ENCODE assay signal across 8 cellular contexts in the genomic region with DNA sequence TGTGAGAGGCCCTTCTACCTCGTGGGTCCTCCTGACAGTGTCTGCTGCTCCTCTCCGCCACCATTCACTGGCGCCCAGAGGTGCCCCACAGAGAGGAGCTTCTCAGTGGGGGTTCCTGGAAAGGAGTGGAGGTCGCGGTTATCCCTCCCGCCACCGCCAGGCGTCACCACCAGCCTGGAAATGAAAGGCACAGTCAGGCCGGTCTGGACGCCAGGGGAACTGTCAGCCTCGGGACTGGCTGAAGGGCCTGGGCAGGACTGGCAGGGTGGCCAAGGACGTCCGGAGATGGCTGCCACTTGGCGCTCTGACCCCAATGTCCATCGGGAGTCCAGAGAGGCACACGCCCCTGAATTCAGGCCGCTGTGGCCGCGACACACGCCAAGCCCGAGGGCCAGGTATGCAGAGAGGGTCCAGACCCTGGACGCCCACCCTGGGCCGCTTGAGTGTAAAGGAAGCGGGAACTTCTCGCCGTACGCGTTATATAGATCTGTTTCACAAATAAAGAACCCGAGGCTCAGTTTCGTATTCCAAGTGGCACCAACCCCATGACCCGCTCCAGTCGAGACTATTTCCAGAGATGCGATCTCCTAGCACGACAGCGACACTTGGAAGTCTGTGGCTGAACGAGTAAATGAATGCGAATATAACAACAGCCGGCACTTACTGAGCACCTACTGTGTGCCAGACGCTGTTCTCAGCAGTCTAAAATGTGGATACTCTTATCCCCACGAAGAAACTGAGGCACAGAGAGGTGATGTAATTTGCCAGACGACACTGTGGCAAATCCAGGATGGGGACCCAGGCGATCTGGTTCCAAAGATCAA. TPM values are rescaled to one million over a fixed set of nuclear protein-coding genes. Genes with fewer than 3 reads are reported as not detected.
DNase-seq lines count a peak whose midpoint lies in the region; ATAC-seq and TF ChIP-seq lines count a peak whose summit lies in the region.

No MANE protein-coding gene starts in this region.

- DNase-seq in SHP77 (lab: John Stamatoyannopoulos, UW) (peak; percentile 76 to 85), foreskin keratinocyte (peak in 1 of 2 donors; percentile 48)
- DNase-seq in activated effector memory CD4-positive, alpha-beta T cell treated with anti-CD3 and anti-CD28 coated beads, Interleukin-2, amount 50 U/mL, for 16 hours, result peak; percentile 93
- peak; percentile 86 to 87 for DNase-seq in stimulated activated naive CD8-positive, alpha-beta T cell treated with anti-CD3 and anti-CD28 coated beads, Interleukin-15, amount 100 ng/mL, for 72 hours

- H3K4me1 ChIP-seq in foreskin keratinocyte (no peaks in the 10 kb centered on the region), neuron (ENCODE audit: insufficient read depth, low read length) (no peaks in the 10 kb centered on the region)

- H3K27ac ChIP-seq in foreskin keratinocyte, result no peak overlapping the region

- peaks cover 20% of the 10 kb centered on the region for H3K27me3 Mint-ChIP-seq in IgD-negative memory B cell
- peaks cover 51% of the 10 kb centered on the region for H3K27me3 Mint-ChIP-seq in stimulated activated naive CD8-positive, alpha-beta T cell treated with anti-CD3 and anti-CD28 coated beads, Interleukin-15, amount 100 ng/mL, for 72 hours

- H2AFZ ChIP-seq in neuron (ENCODE audit: low read depth, low read length), result no peak overlapping the region

- H3K4me3 Mint-ChIP-seq in IgD-negative memory B cell, result peak overlapping the region; percentile 53 to 77 (median 70)
- peak overlapping the region; percentile 70 to 74 for H3K4me3 Mint-ChIP-seq in stimulated activated naive CD8-positive, alpha-beta T cell treated with anti-CD3 and anti-CD28 coated beads, Interleukin-15, amount 100 ng/mL, for 72 hours

- no peaks in the 10 kb centered on the region for H3K36me3 ChIP-seq in neuron (ENCODE audit: insufficient read depth, low read length)

- peak; percentile 49 for ATAC-seq in foreskin keratinocyte
- peak; percentile 63 for ATAC-seq in stimulated activated naive CD8-positive, alpha-beta T cell treated with anti-CD3 and anti-CD28 coated beads, Interleukin-15, amount 100 ng/mL, for 72 hours
- no peak for ATAC-seq in HG03045 (IDR thresholded peaks at IDR 0.05; ENCODE audit: unreplicated experiment)

- H3K27me3 ChIP-seq in foreskin keratinocyte (peaks cover 25% of the 10 kb centered on the region), neuron (ENCODE audit: insufficient read depth, low read length) (peaks cover 35% of the 10 kb centered on the region)

- H3K9me3 ChIP-seq in neuron (ENCODE audit: low read length), result no peaks in the 10 kb centered on the region

- TF ChIP-seq CTCF in GM12873 (IDR thresholded peaks at IDR 0.05; ENCODE audit: insufficient read depth, low read depth, low read length, missing control alignments) (peak; percentile 94), foreskin keratinocyte (conservative IDR thresholded peaks at IDR 0.05) (peak; percentile 92)

- no peaks in the 10 kb centered on the region for H3K9me3 Mint-ChIP-seq in IgD-negative memory B cell
- H3K9me3 Mint-ChIP-seq in stimulated activated naive CD8-positive, alpha-beta T cell treated with anti-CD3 and anti-CD28 coated beads, Interleukin-15, amount 100 ng/mL, for 72 hours, result no peaks in the 10 kb centered on the region

- peaks cover 0 to 6% (median 5%) of the 10 kb centered on the region in 3 donors for H3K4me1 Mint-ChIP-seq in IgD-negative memory B cell
- H3K4me1 Mint-ChIP-seq in stimulated activated naive CD8-positive, alpha-beta T cell treated with anti-CD3 and anti-CD28 coated beads, Interleukin-15, amount 100 ng/mL, for 72 hours, result peaks cover 47% of the 10 kb centered on the region

- H3K27ac Mint-ChIP-seq in IgD-negative memory B cell, result peak overlapping the region; percentile 14 to 68 (median 38)
- peak overlapping the region in 1 of 2 donors; percentile 51 for H3K27ac Mint-ChIP-seq in stimulated activated naive CD8-positive, alpha-beta T cell treated with anti-CD3 and anti-CD28 coated beads, Interleukin-15, amount 100 ng/mL, for 72 hours

- H3K4me3 ChIP-seq in neuron (ENCODE audit: low read length), result peak overlapping the region; percentile 17

- peaks cover 2% of the 10 kb centered on the region for H3K36me3 Mint-ChIP-seq in IgD-negative memory B cell

RNA-seq across cellular contexts. Expression of a gene that starts 7.6 kb away (rescaled TPM):
- polyA plus RNA-seq in IgD-negative memory B cell, result not detected
- 1.1 and 2.0 TPM in 2 replicates for total RNA-seq in foreskin keratinocyte
- polyA plus RNA-seq in foreskin keratinocyte, result 1.4 and 2.2 TPM in 2 replicates
